Comparison of ENCODE assay signal across 16 cellular contexts in genomic region chr10:86334515-86335085, GRCh38. TPM values are rescaled to one million over a fixed set of nuclear protein-coding genes. Genes with fewer than 3 reads are reported as not detected.
A peak's percentile ranks its signal among the peaks of the same experiment; 100 is the strongest.
DNase-seq lines count a peak whose midpoint lies in the region; ATAC-seq and TF ChIP-seq lines count a peak whose summit lies in the region.
"Had no signal": no experiment of that assay in that cellular context is flagged by ENCODE, and none has a peak within 500 bp of the region (broad histone marks: within the 10 kb centered on the region; RNA-seq: fewer than 3 reads in every experiment).

No MANE protein-coding gene starts in this region.

- no peaks in the 10 kb centered on the region for H3F3A ChIP-seq in neural progenitor cell (ENCODE audit: low read depth)

- H3K36me3 Mint-ChIP-seq in WTC11 (no peaks in the 10 kb centered on the region), neural progenitor cell (no peaks in the 10 kb centered on the region), mesothelial cell of epicardium (no peaks in the 10 kb centered on the region)
- H3K36me3 Mint-ChIP-seq: activated CD4-positive, alpha-beta memory T cell treated with anti-CD3 and anti-CD28 coated beads for 36 hours; memory B cell had no signal

- peak; percentile 52 for DNase-seq in DMS53 (lab: John Stamatoyannopoulos, UW)
- DNase-seq in DMS53 treated with DMSO at 0.1 percent for 48 hours (lab: John Stamatoyannopoulos, UW; ENCODE audit: unreplicated experiment), result no peak
- peak; percentile 39 to 76 for DNase-seq in NCI-H2081 (lab: John Stamatoyannopoulos, UW)
- DNase-seq in WTC11 (ENCODE audit: low spot score), result peak; percentile 48
- DNase-seq in neural progenitor cell (ENCODE audit: low spot score), result peak; percentile 50
- DNase-seq in mesothelial cell of epicardium (ENCODE audit: low spot score in 2 of 2, unreplicated experiment in 2 of 2), result no peak
- DNase-seq in RPMI8226, result no peak
- DNase-seq: activated CD4-positive, alpha-beta memory T cell treated with anti-CD3 and anti-CD28 coated beads for 36 hours; activated gamma-delta T cell treated with Interleukin-2 at 50 U/mL for 16 hours; heart left ventricle; stimulated activated CD4-positive, alpha-beta T cell treated with anti-CD3 and anti-CD28 coated beads, Interleukin-15, amount 100 ng/mL, for 24 hours; transverse colon had no signal

- no peaks in the 10 kb centered on the region for H3K27me3 ChIP-seq in neural progenitor cell
- H3K27me3 ChIP-seq: breast epithelium, transverse colon had no signal

- no peak overlapping the region for H3K9ac ChIP-seq in neural progenitor cell

- H3K79me2 ChIP-seq in neural progenitor cell (ENCODE audit: low read depth), result no peaks in the 10 kb centered on the region

- no peak overlapping the region for H3K4me2 ChIP-seq in neural progenitor cell

- TF ChIP-seq CTCF in WTC11 (IDR thresholded peaks at IDR 0.05) (no peak), neural progenitor cell (IDR thresholded peaks at IDR 0.05) (peak; percentile 46), mesothelial cell of epicardium (IDR thresholded peaks at IDR 0.05; ENCODE audit: unreplicated experiment) (no peak)

- no peaks in the 10 kb centered on the region for H3K27me3 Mint-ChIP-seq in WTC11 (ENCODE audit: low read depth)
- peaks cover 13% of the 10 kb centered on the region for H3K27me3 Mint-ChIP-seq in neural progenitor cell (ENCODE audit: insufficient read depth, low read depth)
- peaks cover 56% of the 10 kb centered on the region for H3K27me3 Mint-ChIP-seq in mesothelial cell of epicardium (ENCODE audit: low read depth)

- no peak overlapping the region for H3K27ac Mint-ChIP-seq in WTC11
- H3K27ac Mint-ChIP-seq in neural progenitor cell, result no peak overlapping the region
- H3K27ac Mint-ChIP-seq in mesothelial cell of epicardium, result no peak overlapping the region
- H3K27ac Mint-ChIP-seq: activated CD4-positive, alpha-beta memory T cell treated with anti-CD3 and anti-CD28 coated beads for 36 hours; memory B cell; T-helper 2 cell treated with Interferon-gamma antibody and Interleukin-4, amounts not matched to agents 5 μg/mL and 100 μg/mL, for 36 hours had no signal

- H3K9me3 ChIP-seq in neural progenitor cell (ENCODE audit: low read depth), result no peaks in the 10 kb centered on the region
- H3K9me3 ChIP-seq: breast epithelium, heart left ventricle, transverse colon had no signal

- H3K4me3 ChIP-seq in neural progenitor cell, result no peak overlapping the region
- H3K4me3 ChIP-seq: breast epithelium, heart left ventricle, transverse colon had no signal

- no peak overlapping the region for H3K27ac ChIP-seq in neural progenitor cell
- H3K27ac ChIP-seq: breast epithelium, heart left ventricle, transverse colon had no signal

- H3K9me3 Mint-ChIP-seq in WTC11, result peaks cover 7% of the 10 kb centered on the region
- no peaks in the 10 kb centered on the region for H3K9me3 Mint-ChIP-seq in neural progenitor cell
- H3K9me3 Mint-ChIP-seq in mesothelial cell of epicardium, result no peaks in the 10 kb centered on the region
- H3K9me3 Mint-ChIP-seq: activated CD4-positive, alpha-beta memory T cell treated with anti-CD3 and anti-CD28 coated beads for 36 hours; memory B cell; T-helper 2 cell treated with Interferon-gamma antibody and Interleukin-4, amounts not matched to agents 5 μg/mL and 100 μg/mL, for 36 hours had no signal

- POLR2A ChIA-PET in WTC11 (lab: Charles Lee), result no interaction called here

- CTCF ChIA-PET in WTC11 (lab: Charles Lee), result interaction anchor here (1.2 to 1.6 kb wide), 2 partner anchors 15 to 45 kb away, joined by 4 read pairs; no protein-coding TSS in a partner anchor

- no peaks in the 10 kb centered on the region for H4K20me1 ChIP-seq in neural progenitor cell (ENCODE audit: low read depth)

- peak; percentile 93 for ATAC-seq in WTC11
- no peak for ATAC-seq in HG03520 (IDR thresholded peaks at IDR 0.05; ENCODE audit: unreplicated experiment)
- ATAC-seq: heart left ventricle had no signal

- H3K4me1 Mint-ChIP-seq in WTC11 (peaks cover 6% of the 10 kb centered on the region), neural progenitor cell (peaks cover 3% of the 10 kb centered on the region), mesothelial cell of epicardium (no peaks in the 10 kb centered on the region)
- H3K4me1 Mint-ChIP-seq: memory B cell had no signal

- no peaks in the 10 kb centered on the region for H3K4me1 ChIP-seq in neural progenitor cell
- H3K4me1 ChIP-seq: breast epithelium, heart left ventricle, transverse colon had no signal

- H3K36me3 ChIP-seq in neural progenitor cell, result no peaks in the 10 kb centered on the region
- H3K36me3 ChIP-seq: breast epithelium, heart left ventricle, transverse colon had no signal

- H3K4me3 Mint-ChIP-seq in WTC11 (no peak overlapping the region), neural progenitor cell (no peak overlapping the region), mesothelial cell of epicardium (no peak overlapping the region)
- H3K4me3 Mint-ChIP-seq: activated CD4-positive, alpha-beta memory T cell treated with anti-CD3 and anti-CD28 coated beads for 36 hours; memory B cell; T-helper 2 cell treated with Interferon-gamma antibody and Interleukin-4, amounts not matched to agents 5 μg/mL and 100 μg/mL, for 36 hours had no signal

- no peak overlapping the region for H2AFZ ChIP-seq in neural progenitor cell (replicated peaks)

TF ChIP-seq in WTC11, 78 proteins besides CTCF, POLR2A, EP300 and RAD21:
- TF ChIP-seq ZNF121 (CRISPR knock-in tag; IDR thresholded peaks at IDR 0.05) (peak; percentile 79; the same call in 1 of the 2 replicates), SMAD3 (CRISPR knock-in tag; IDR thresholded peaks at IDR 0.05; ENCODE audit: borderline replicate concordance) (no peak)

RNA-seq across cellular contexts. Expression of gene GRID1, which starts 32.0 kb away (rescaled TPM):
- total RNA-seq in WTC11 (2021), result 0.21 to 0.50 TPM (median 0.37 TPM) in 3 replicates
- 0.31 TPM in 1 of 2 replicates, not detected in the other for total RNA-seq in neural progenitor cell (ENCODE audit: low replicate concordance)
- 0.11 to 0.54 TPM (median 0.22 TPM) in 3 replicates for total RNA-seq in mesothelial cell of epicardium
- total RNA-seq: activated CD4-positive, alpha-beta memory T cell treated with anti-CD3 and anti-CD28 coated beads for 36 hours had no signal

Comparison
In these comparisons a context has a peak if more than half of its experiments do, and no peak if none do; other contexts are left out.
1. DNase-seq: peak in DMS53 (single experiment), NCI-H2081 (2 of 2), WTC11 (single experiment) and neural progenitor cell (single experiment); none in DMS53 treated with DMSO at 0.1 percent for 48 hours (single experiment), mesothelial cell of epicardium (0 of 2) and RPMI8226 (single experiment).